18 cellular contexts compared by ENCODE assay signal in the genomic region with DNA sequence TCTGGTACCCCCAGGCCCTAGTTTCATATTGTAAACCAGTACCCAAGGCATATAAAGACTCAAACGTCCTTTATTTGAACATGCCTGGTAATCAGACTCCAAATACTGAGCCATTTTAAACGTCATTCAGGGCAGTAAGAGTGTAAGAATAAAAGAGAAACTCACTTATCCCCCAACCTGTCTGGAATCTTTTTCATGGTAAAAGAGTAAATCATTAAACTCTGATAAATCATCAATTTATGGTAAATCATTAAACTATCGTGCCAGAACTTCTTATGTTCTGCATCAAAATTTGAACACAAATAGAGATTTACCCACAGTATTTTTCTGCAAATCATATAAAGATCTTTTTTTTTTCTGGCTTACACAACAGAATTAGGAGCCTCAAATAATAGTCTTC.
"Had no signal": no experiment of that assay in that cellular context is flagged by ENCODE, and none has a peak within 500 bp of the region (broad histone marks: within the 10 kb centered on the region; RNA-seq: fewer than 3 reads in every experiment).

No MANE protein-coding gene starts in this region.

- ATAC-seq: activated T-helper 17 cell treated with anti-CD3 and anti-CD28 coated beads, Interleukin-2, amount 50 U/mL, for 72 hours; PC-3 had no signal

- DNase-seq: activated CD4-positive, alpha-beta memory T cell treated with anti-CD3 and anti-CD28 coated beads, Interleukin-2, amount 10 ng/mL, durations not matched to agents 7 days and 5 days; activated CD4-positive, alpha-beta T cell treated with anti-CD3 and anti-CD28 coated beads, Interleukin-2, amount 10 ng/mL, durations not matched to agents 24 days and 14 days; activated CD4-positive, CD25-positive, alpha-beta regulatory T cell treated with anti-CD3 and anti-CD28 coated beads, Interleukin-2, amount 50 U/mL, for 72 hours; activated gamma-delta T cell; activated naive CD4-positive, alpha-beta T cell treated with anti-CD3 and anti-CD28 coated beads for 36 hours; activated T-cell treated with anti-CD3 and anti-CD28 coated beads for 4 hours; activated T-cell treated with anti-CD3 and anti-CD28 coated beads, Interleukin-2, amount 50 U/mL, for 48 hours; amygdala; MG63; MV-4-11; NCI-H1092 treated with DMSO at 0.1 percent for 48 hours; NCI-H1417 treated with DMSO at 0.1 percent for 48 hours; NCI-H1694; NCI-H2081; NCI-H226; PC-3; SHP77 treated with DMSO at 0.1 percent for 48 hours had no signal

- H3K27me3 ChIP-seq: MG63 had no signal

- H3K9me3 ChIP-seq: MG63 had no signal

- H3K36me3 ChIP-seq: MG63 had no signal

- H3K4me3 ChIP-seq: MG63 had no signal
